ENCODE assay signal across 8 cellular contexts in genomic region chr17:19513897-19514488, GRCh38. TPM values are rescaled to one million over a fixed set of nuclear protein-coding genes. Genes with fewer than 3 reads are reported as not detected.
DNase-seq lines count a peak whose midpoint lies in the region; ATAC-seq, FAIRE-seq and TF ChIP-seq lines count a peak whose summit lies in the region.

No MANE protein-coding gene starts in this region.

- H3K79me2 ChIP-seq in DOHH2 (ENCODE audit: control insufficient read depth, low read length) = no peaks in the 10 kb centered on the region

- H3K27ac ChIP-seq in DOHH2 (ENCODE audit: low read depth, low read length) (no peak overlapping the region), pancreas (no peak overlapping the region), upper lobe of right lung (no peak overlapping the region)

- H3K27ac Mint-ChIP-seq in activated naive CD4-positive, alpha-beta T cell treated with anti-CD3 and anti-CD28 coated beads, Interleukin-2, amount 10 ng/mL, durations not matched to agents 7 days and 5 days = no peak overlapping the region

- H3K4me3 Mint-ChIP-seq in activated naive CD4-positive, alpha-beta T cell treated with anti-CD3 and anti-CD28 coated beads, Interleukin-2, amount 10 ng/mL, durations not matched to agents 7 days and 5 days = no peak overlapping the region

- H4K20me1 ChIP-seq in DOHH2 (ENCODE audit: control insufficient read depth, insufficient read depth, low read depth, low read length) = no peaks in the 10 kb centered on the region

- H3K4me1 Mint-ChIP-seq in activated naive CD4-positive, alpha-beta T cell treated with anti-CD3 and anti-CD28 coated beads, Interleukin-2, amount 10 ng/mL, durations not matched to agents 7 days and 5 days = no peaks in the 10 kb centered on the region

- no peaks in the 10 kb centered on the region for H3K9me3 Mint-ChIP-seq in activated naive CD4-positive, alpha-beta T cell treated with anti-CD3 and anti-CD28 coated beads, Interleukin-2, amount 10 ng/mL, durations not matched to agents 7 days and 5 days

- WGBS in pancreas, 2 donors = 4 to 12% methylated on average over 13 of the region's 13 CpGs

- peak; percentile 82 to 95 (median 92) for ATAC-seq in pancreas
- ATAC-seq in upper lobe of right lung = peak; percentile 95

- CTCF ChIA-PET in activated naive CD4-positive, alpha-beta T cell treated with anti-CD3 and anti-CD28 coated beads, Interleukin-2, amount 10 ng/mL, durations not matched to agents 7 days and 5 days (lab: Charles Lee) = interaction anchor here (1.0 to 3.9 kb wide), 8 partner anchors 9 to 259 kb away, joined by 3 to 46 read pairs (median 9); partner anchors contain the start of genes ALDH3A2 and B9D1

- H3F3A ChIP-seq in DOHH2 (ENCODE audit: control insufficient read depth, insufficient read depth) = peaks cover 2% of the 10 kb centered on the region

- H3K4me3 ChIP-seq in DOHH2 (ENCODE audit: low read length) = no peak overlapping the region
- no peak overlapping the region for H3K4me3 ChIP-seq in pancreas
- H3K4me3 ChIP-seq in upper lobe of right lung = no peak overlapping the region

- H3K4me2 ChIP-seq in DOHH2 (ENCODE audit: low read length) = peak overlapping the region; percentile 22

- no peaks in the 10 kb centered on the region for H3K9me3 ChIP-seq in DOHH2 (ENCODE audit: control insufficient read depth, insufficient read depth, low read length)
- H3K9me3 ChIP-seq in pancreas = no peaks in the 10 kb centered on the region
- no peaks in the 10 kb centered on the region for H3K9me3 ChIP-seq in upper lobe of right lung

- no peaks in the 10 kb centered on the region for H3K36me3 Mint-ChIP-seq in activated naive CD4-positive, alpha-beta T cell treated with anti-CD3 and anti-CD28 coated beads, Interleukin-2, amount 10 ng/mL, durations not matched to agents 7 days and 5 days

- H3K9me2 ChIP-seq in DOHH2 (replicated peaks; ENCODE audit: control insufficient read depth, low read length) = no peaks in the 10 kb centered on the region

- no peaks in the 10 kb centered on the region for H3K27me3 ChIP-seq in DOHH2 (ENCODE audit: control insufficient read depth, low read length)
- H3K27me3 ChIP-seq in pancreas = no peaks in the 10 kb centered on the region
- H3K27me3 ChIP-seq in upper lobe of right lung = no peaks in the 10 kb centered on the region

- peaks cover 25% of the 10 kb centered on the region for H3K27me3 Mint-ChIP-seq in activated naive CD4-positive, alpha-beta T cell treated with anti-CD3 and anti-CD28 coated beads, Interleukin-2, amount 10 ng/mL, durations not matched to agents 7 days and 5 days

- intact Hi-C loops in pancreas (cut with DNase I) (loop anchor here in 2 of 3 donors (5.0 kb wide), 2 partner anchors 248 to 253 kb away; no protein-coding TSS in a partner anchor), upper lobe of right lung (cut with DNase I) (loop anchor here (5.0 kb wide), 1 partner anchor 253 kb away; no protein-coding TSS in a partner anchor)

- peak; percentile 92 for FAIRE-seq in pancreas (lab: Jason Lieb, UNC)

- no peaks in the 10 kb centered on the region for H3K36me3 ChIP-seq in DOHH2 (ENCODE audit: control insufficient read depth, low read length)
- H3K36me3 ChIP-seq in pancreas = no peaks in the 10 kb centered on the region
- H3K36me3 ChIP-seq in upper lobe of right lung = no peaks in the 10 kb centered on the region

- DNase-seq in Kasumi-1 (lab: John Stamatoyannopoulos, UW) (peak; percentile 40 to 45), SK-N-DZ (ENCODE audit: low spot score) (peak; percentile 74), globus pallidus (ENCODE audit: low spot score) (peak; percentile 72), pancreas (peak in 5 of 6 donors; percentile 30 to 76 (median 55)), upper lobe of right lung (peak; percentile 75), NCI-H1048 (lab: John Stamatoyannopoulos, UW) (no peak)
- peak; percentile 77 for DNase-seq in activated naive CD4-positive, alpha-beta T cell treated with anti-CD3 and anti-CD28 coated beads, Interleukin-2, amount 10 ng/mL, durations not matched to agents 7 days and 5 days

- H3K4me1 ChIP-seq in DOHH2 (ENCODE audit: control insufficient read depth, low read length) (peaks cover 12% of the 10 kb centered on the region), pancreas (peaks cover 0 to 4% (median 0%) of the 10 kb centered on the region in 3 donors), upper lobe of right lung (peaks cover 6% of the 10 kb centered on the region)

- TF ChIP-seq CTCF in DOHH2 (IDR thresholded peaks at IDR 0.05; ENCODE audit: low read depth, low read length, poor library complexity, severe bottlenecking) = peak; percentile 92
- peak; percentile 55 to 86 (median 76) for TF ChIP-seq CTCF in pancreas (IDR thresholded peaks at IDR 0.05)
- TF ChIP-seq CTCF in upper lobe of right lung (IDR thresholded peaks at IDR 0.05) = peak; percentile 90

RNA-seq across cellular contexts. Expression of gene SLC47A1, which starts 19.7 kb away (rescaled TPM):
- not detected in 2 replicates for polyA plus RNA-seq in SK-N-DZ (2014; cell fraction: cytosol; rRNA removed)
- polyA plus RNA-seq in SK-N-DZ (2014; cell fraction: nucleus; rRNA removed) = not detected in 2 replicates
- under 1 TPM in 5 of 6 donors, not detected in 1; 0.12 to 0.97 (median 0.73) TPM for total RNA-seq in pancreas
- under 1 TPM; 0.14 to 0.49 TPM for polyA plus RNA-seq in pancreas
- 13.4 TPM for total RNA-seq in upper lobe of right lung
